ENCODE assay signal across 10 cellular contexts in genomic region chr20:2558581-2559301, GRCh38. TPM values are rescaled to one million over a fixed set of nuclear protein-coding genes. Genes with fewer than 3 reads are reported as not detected.
DNase-seq lines count a peak whose midpoint lies in the region; ATAC-seq, FAIRE-seq and TF ChIP-seq lines count a peak whose summit lies in the region.
"Had no signal": no experiment of that assay in that cellular context is flagged by ENCODE, and none has a peak within 500 bp of the region (broad histone marks: within the 10 kb centered on the region; RNA-seq: fewer than 3 reads in every experiment).

No MANE protein-coding gene starts in this region.

- DNase-seq in ACHN (peak; percentile 6), IMR-90 (no peak), kidney (no peak)
- no peak for DNase-seq in effector CD4-positive, alpha-beta T cell
- no peak for DNase-seq in activated naive CD4-positive, alpha-beta T cell treated with anti-CD3 and anti-CD28 coated beads, Interleukin-2, amount 10 ng/mL, durations not matched to agents 7 days and 5 days
- DNase-seq in effector memory CD4-positive, alpha-beta T cell, result no peak
- DNase-seq: NCI-H1048, SJCRH30 had no signal

- H3K4me2 ChIP-seq in IMR-90 (ENCODE audit: low read depth, low read length) (no peak overlapping the region), neural cell (ENCODE audit: low read length) (peak overlapping the region; percentile 32)

- H3K9ac ChIP-seq in IMR-90 (ENCODE audit: low read depth, low read length), result no peak overlapping the region
- H3K9ac ChIP-seq in neural cell (ENCODE audit: low read length), result peak overlapping the region; percentile 43
- H3K9ac ChIP-seq in kidney (ENCODE audit: low read length in 2 of 2), result no peak overlapping the region

- peaks cover 38% of the 10 kb centered on the region for H3K27me3 ChIP-seq in IMR-90 (ENCODE audit: control insufficient read depth, insufficient read depth, low read length)
- H3K27me3 ChIP-seq in esophagus (ENCODE audit: control insufficient read depth in 1 of 2, insufficient read depth in 2 of 2, low read length in 2 of 2), result peaks cover 0 to 19% of the 10 kb centered on the region in 2 donors
- H3K27me3 ChIP-seq in neural cell (ENCODE audit: insufficient read depth, low read depth, low read length), result peaks cover 36% of the 10 kb centered on the region
- H3K27me3 ChIP-seq in effector memory CD4-positive, alpha-beta T cell (replicated peaks; ENCODE audit: control insufficient read depth, insufficient read depth, low read length, poor library complexity, severe bottlenecking), result peaks cover 21% of the 10 kb centered on the region
- H3K27me3 ChIP-seq: SJCRH30 had no signal

- H3K9me3 Mint-ChIP-seq in activated naive CD4-positive, alpha-beta T cell treated with anti-CD3 and anti-CD28 coated beads, Interleukin-2, amount 10 ng/mL, durations not matched to agents 7 days and 5 days, result no peaks in the 10 kb centered on the region

- no TSS peak for BruUV-seq in IMR-90 (replicated peaks; lab: Mats Ljungman, UMichigan)

- no peak overlapping the region for H3K18ac ChIP-seq in IMR-90 (ENCODE audit: low read depth, low read length)

- 7% methylated on average over 5 of the region's 54 CpGs; no CpG with 5 or more reads in 1 of the 2 experiments for WGBS in IMR-90 (ENCODE audit: extremely low coverage in 2 of 2, insufficient read length in 1 of 2), 2 experiments
- 4 to 6% methylated on average over 38 to 54 of the region's 54 CpGs for WGBS in esophagus, 2 donors

- H3K4me1 Mint-ChIP-seq in activated naive CD4-positive, alpha-beta T cell treated with anti-CD3 and anti-CD28 coated beads, Interleukin-2, amount 10 ng/mL, durations not matched to agents 7 days and 5 days, result no peaks in the 10 kb centered on the region

- H4K20me1 ChIP-seq in IMR-90 (ENCODE audit: insufficient read depth, low read length), result no peaks in the 10 kb centered on the region
- H4K20me1 ChIP-seq in neural cell (ENCODE audit: insufficient read depth), result no peaks in the 10 kb centered on the region

- no peak for ATAC-seq in IMR-90 (ENCODE audit: low read depth)

- H3K27ac Mint-ChIP-seq in activated naive CD4-positive, alpha-beta T cell treated with anti-CD3 and anti-CD28 coated beads, Interleukin-2, amount 10 ng/mL, durations not matched to agents 7 days and 5 days, result no peak overlapping the region

- TF ChIP-seq RAD21 in IMR-90 (IDR thresholded peaks at IDR 0.05; ENCODE audit: low read length), result no peak
- no peak for TF ChIP-seq RAD21 in neural cell (conservative IDR thresholded peaks at IDR 0.05)

- in situ Hi-C loops in ACHN (cut with HindIII; ENCODE audit: low pct_ligation_motif_present, low pct_unique_long_range_greater_than_20kb, low sequenced_read_pairs), result no loop called here
- in situ Hi-C loops in IMR-90 (cut with MboI; ENCODE audit: low sequenced_read_pairs), result no loop called here

- CTCF ChIA-PET in IMR-90 (lab: Yijun Ruan, JAX), result no interaction called here
- CTCF ChIA-PET in activated naive CD4-positive, alpha-beta T cell treated with anti-CD3 and anti-CD28 coated beads, Interleukin-2, amount 10 ng/mL, durations not matched to agents 7 days and 5 days (lab: Charles Lee), result no interaction called here

- H2AFZ ChIP-seq in IMR-90 (replicated peaks; ENCODE audit: low read length, poor library complexity), result peak overlapping the region; percentile 37
- peak overlapping the region; percentile 41 for H2AFZ ChIP-seq in neural cell (ENCODE audit: low read depth, low read length)

- no peaks in the 10 kb centered on the region for H3K36me3 Mint-ChIP-seq in activated naive CD4-positive, alpha-beta T cell treated with anti-CD3 and anti-CD28 coated beads, Interleukin-2, amount 10 ng/mL, durations not matched to agents 7 days and 5 days

- no peaks in the 10 kb centered on the region for H3K9me1 ChIP-seq in IMR-90 (ENCODE audit: insufficient read depth, low read length)

- H4K5ac ChIP-seq in IMR-90 (ENCODE audit: low read depth, low read length), result no peak overlapping the region

- H2BK15ac ChIP-seq in IMR-90 (ENCODE audit: low read depth, low read length), result no peak overlapping the region

- dilution Hi-C loops in IMR-90 (cut with HindIII; ENCODE audit: low sequenced_read_pairs, unreplicated experiment), result no loop called here

- H2AK9ac ChIP-seq in IMR-90 (replicated peaks; ENCODE audit: low read depth, low read length, poor library complexity), result no peak overlapping the region

- H3K9me3 ChIP-seq in IMR-90 (ENCODE audit: control insufficient read depth, insufficient read depth, low read length) (0 out of 2 replicates have a peak, but pooled peaks cover 2% of the 10 kb centered on the region), esophagus (ENCODE audit: control insufficient read depth in 2 of 2, insufficient read depth in 1 of 2, low read depth in 1 of 2, low read length in 1 of 2) (no peaks in the 10 kb centered on the region), neural cell (ENCODE audit: low read length) (no peaks in the 10 kb centered on the region), kidney (ENCODE audit: control insufficient read depth in 1 of 2, low read length in 2 of 2) (no peaks in the 10 kb centered on the region)
- H3K9me3 ChIP-seq in effector memory CD4-positive, alpha-beta T cell (ENCODE audit: control insufficient read depth, low read length), result no peaks in the 10 kb centered on the region
- H3K9me3 ChIP-seq: SJCRH30 had no signal

- no peak overlapping the region for H4K91ac ChIP-seq in IMR-90 (ENCODE audit: insufficient read depth, low read depth, low read length)

- H4K8ac ChIP-seq in IMR-90 (ENCODE audit: low read depth in 2 of 2, low read length in 2 of 2), result no peak overlapping the region

- H3K27ac ChIP-seq in IMR-90 (ENCODE audit: insufficient read depth, low read length), result no peak overlapping the region
- no peak overlapping the region for H3K27ac ChIP-seq in esophagus (ENCODE audit: low read depth in 2 of 2, low read length in 1 of 2)
- H3K27ac ChIP-seq in neural cell (ENCODE audit: low read length), result peak overlapping the region; percentile 73
- no peak overlapping the region for H3K27ac ChIP-seq in kidney (ENCODE audit: low read depth in 2 of 2, low read length in 2 of 2)
- H3K27ac ChIP-seq in effector memory CD4-positive, alpha-beta T cell (ENCODE audit: insufficient read depth, low read length, poor library complexity, severe bottlenecking), result no peak overlapping the region
- H3K27ac ChIP-seq: SJCRH30 had no signal

- TF ChIP-seq EP300 in neural cell (conservative IDR thresholded peaks at IDR 0.05; ENCODE audit: poor library complexity, severe bottlenecking), result no peak

- no peak overlapping the region for H2BK120ac ChIP-seq in IMR-90 (ENCODE audit: low read depth, low read length)

- no peaks in the 10 kb centered on the region for H3K79me2 ChIP-seq in neural cell (replicated peaks; ENCODE audit: insufficient read depth, low read length)

- peaks cover 72% of the 10 kb centered on the region for H3K27me3 Mint-ChIP-seq in activated naive CD4-positive, alpha-beta T cell treated with anti-CD3 and anti-CD28 coated beads, Interleukin-2, amount 10 ng/mL, durations not matched to agents 7 days and 5 days

- no peak overlapping the region for H3K23ac ChIP-seq in IMR-90 (ENCODE audit: low read depth, low read length)

- no peak for FAIRE-seq in kidney (lab: Jason Lieb, UNC)

- H3K4me3 Mint-ChIP-seq in activated naive CD4-positive, alpha-beta T cell treated with anti-CD3 and anti-CD28 coated beads, Interleukin-2, amount 10 ng/mL, durations not matched to agents 7 days and 5 days, result no peak overlapping the region

- no peak for TF ChIP-seq POLR2A in IMR-90 (IDR thresholded peaks at IDR 0.05; ENCODE audit: low read depth, low read length)

- no peak for TF ChIP-seq CTCF in IMR-90 (conservative IDR thresholded peaks at IDR 0.05; ENCODE audit: low read depth, low read length)
- no peak for TF ChIP-seq CTCF in neural cell (IDR thresholded peaks at IDR 0.05; ENCODE audit: poor library complexity, severe bottlenecking)
- TF ChIP-seq CTCF in kidney (IDR thresholded peaks at IDR 0.05; ENCODE audit: borderline replicate concordance, extremely low read depth, insufficient read depth), result no peak

- H2AK5ac ChIP-seq in IMR-90 (ENCODE audit: low read depth, low read length), result no peak overlapping the region

- H2BK5ac ChIP-seq in IMR-90 (ENCODE audit: low read depth, low read length, poor library complexity, severe bottlenecking), result no peak overlapping the region

- no peak overlapping the region for H3K4ac ChIP-seq in IMR-90 (ENCODE audit: low read depth, low read length)

- H3K4me1 ChIP-seq in IMR-90 (ENCODE audit: control insufficient read depth, insufficient read depth, low read length), result no peaks in the 10 kb centered on the region
- peaks cover 2 to 4% of the 10 kb centered on the region in 2 donors for H3K4me1 ChIP-seq in esophagus (ENCODE audit: control insufficient read depth in 2 of 2, insufficient read depth in 2 of 2, low read length in 1 of 2)
- peaks cover 0 to 3% of the 10 kb centered on the region in 2 donors for H3K4me1 ChIP-seq in kidney (ENCODE audit: control insufficient read depth in 1 of 2, insufficient read depth in 1 of 2, low read depth in 1 of 2, low read length in 2 of 2)
- no peaks in the 10 kb centered on the region for H3K4me1 ChIP-seq in effector memory CD4-positive, alpha-beta T cell (ENCODE audit: control insufficient read depth, insufficient read depth, low read length, poor library complexity, severe bottlenecking)
- H3K4me1 ChIP-seq: SJCRH30 had no signal

- no peak overlapping the region for H3K14ac ChIP-seq in IMR-90 (replicated peaks; ENCODE audit: low read depth, low read length)

- no peak overlapping the region for H3K56ac ChIP-seq in IMR-90 (ENCODE audit: extremely low read depth, insufficient read depth, low read length)

- H3K9me2 ChIP-seq in neural cell (ENCODE audit: insufficient read depth, low read length), result no peaks in the 10 kb centered on the region

- no peaks in the 10 kb centered on the region for H3F3A ChIP-seq in neural cell (ENCODE audit: insufficient read depth, low read length, poor library complexity, severe bottlenecking)

- H3K79me1 ChIP-seq in IMR-90 (ENCODE audit: low read depth in 1 of 2, low read length in 2 of 2), result no peaks in the 10 kb centered on the region

- H2BK20ac ChIP-seq in IMR-90 (ENCODE audit: low read depth, low read length), result no peak overlapping the region

- POLR2A ChIA-PET in IMR-90 (lab: Charles Lee; ENCODE audit: unreplicated experiment), result no interaction called here

- intact Hi-C loops in IMR-90 (cut with micrococcal nuclease) (no loop called here), kidney (cut with DNase I) (no loop called here)

- no peak overlapping the region for H3K4me3 ChIP-seq in IMR-90 (ENCODE audit: insufficient read depth, low read depth, low read length)
- H3K4me3 ChIP-seq in esophagus (ENCODE audit: low read depth in 1 of 2, low read length in 2 of 2), result peak overlapping the region; percentile 24 to 26
- peak overlapping the region; percentile 55 for H3K4me3 ChIP-seq in neural cell (ENCODE audit: low read length)
- no peak overlapping the region for H3K4me3 ChIP-seq in kidney (ENCODE audit: low read length in 2 of 2)
- no peak overlapping the region for H3K4me3 ChIP-seq in effector memory CD4-positive, alpha-beta T cell (ENCODE audit: insufficient read depth, low read depth, low read length, poor library complexity, severe bottlenecking)
- H3K4me3 ChIP-seq: SJCRH30 had no signal

- no peaks in the 10 kb centered on the region for H3K36me3 ChIP-seq in IMR-90 (ENCODE audit: control insufficient read depth, insufficient read depth, low read length)
- no peaks in the 10 kb centered on the region for H3K36me3 ChIP-seq in esophagus (ENCODE audit: control insufficient read depth in 2 of 2, insufficient read depth in 2 of 2, low read length in 1 of 2)
- H3K36me3 ChIP-seq in neural cell (ENCODE audit: insufficient read depth, low read length), result no peaks in the 10 kb centered on the region
- no peaks in the 10 kb centered on the region for H3K36me3 ChIP-seq in kidney (ENCODE audit: control insufficient read depth in 1 of 2, insufficient read depth in 2 of 2, low read length in 2 of 2)
- no peaks in the 10 kb centered on the region for H3K36me3 ChIP-seq in effector memory CD4-positive, alpha-beta T cell (ENCODE audit: control insufficient read depth, insufficient read depth, low read length)
- H3K36me3 ChIP-seq: SJCRH30 had no signal

RNA-seq across cellular contexts. Expression of gene TMC2, which starts 22.4 kb away (rescaled TPM):
- total RNA-seq in IMR-90 (2012; rRNA removed) (not detected in 2 replicates), kidney (not detected)
- polyA plus RNA-seq in IMR-90 (2012; rRNA removed) (not detected in 2 replicates), esophagus (not detected), neural cell (0.11 and 0.66 TPM in 2 replicates), kidney (ENCODE audit: insufficient read depth, low read depth, low replicate concordance) (not detected)
- not detected in 2 replicates for polyA plus RNA-seq in IMR-90 (2012; cell fraction: cytosol; rRNA removed)
- polyA plus RNA-seq in IMR-90 (2012; cell fraction: nucleus; rRNA removed; ENCODE audit: low replicate concordance), result not detected in 2 replicates
- 0.24 and 0.35 TPM in 2 replicates for polyA minus RNA-seq in neural cell

RNA-seq across cellular contexts. Expression of gene ZNF343, which starts 50.0 kb away (rescaled TPM):
- total RNA-seq in IMR-90 (2012; rRNA removed) (18.9 and 26.2 TPM in 2 replicates), kidney (12.1 TPM)
- polyA plus RNA-seq in IMR-90 (2012; rRNA removed) (7.4 and 7.8 TPM in 2 replicates), esophagus (1 to 10 TPM; 4.4 to 4.6 TPM), neural cell (10.5 and 14.3 TPM in 2 replicates), kidney (ENCODE audit: insufficient read depth, low read depth, low replicate concordance) (7.9 TPM)
- polyA plus RNA-seq in IMR-90 (2012; cell fraction: cytosol; rRNA removed), result 2.1 and 2.2 TPM in 2 replicates
- polyA plus RNA-seq in IMR-90 (2012; cell fraction: nucleus; rRNA removed; ENCODE audit: low replicate concordance), result 8.1 and 31.6 TPM in 2 replicates
- polyA minus RNA-seq in neural cell, result 24.3 and 26.7 TPM in 2 replicates

Comparison
In these comparisons a context has a peak if more than half of its experiments do, and no peak if none do; other contexts are left out.
1. H3K4me3 ChIP-seq: peak in esophagus (2 of 2) and neural cell (single experiment); none in IMR-90 (single experiment), kidney (0 of 2) and effector memory CD4-positive, alpha-beta T cell (single experiment).